In the genomic region with DNA sequence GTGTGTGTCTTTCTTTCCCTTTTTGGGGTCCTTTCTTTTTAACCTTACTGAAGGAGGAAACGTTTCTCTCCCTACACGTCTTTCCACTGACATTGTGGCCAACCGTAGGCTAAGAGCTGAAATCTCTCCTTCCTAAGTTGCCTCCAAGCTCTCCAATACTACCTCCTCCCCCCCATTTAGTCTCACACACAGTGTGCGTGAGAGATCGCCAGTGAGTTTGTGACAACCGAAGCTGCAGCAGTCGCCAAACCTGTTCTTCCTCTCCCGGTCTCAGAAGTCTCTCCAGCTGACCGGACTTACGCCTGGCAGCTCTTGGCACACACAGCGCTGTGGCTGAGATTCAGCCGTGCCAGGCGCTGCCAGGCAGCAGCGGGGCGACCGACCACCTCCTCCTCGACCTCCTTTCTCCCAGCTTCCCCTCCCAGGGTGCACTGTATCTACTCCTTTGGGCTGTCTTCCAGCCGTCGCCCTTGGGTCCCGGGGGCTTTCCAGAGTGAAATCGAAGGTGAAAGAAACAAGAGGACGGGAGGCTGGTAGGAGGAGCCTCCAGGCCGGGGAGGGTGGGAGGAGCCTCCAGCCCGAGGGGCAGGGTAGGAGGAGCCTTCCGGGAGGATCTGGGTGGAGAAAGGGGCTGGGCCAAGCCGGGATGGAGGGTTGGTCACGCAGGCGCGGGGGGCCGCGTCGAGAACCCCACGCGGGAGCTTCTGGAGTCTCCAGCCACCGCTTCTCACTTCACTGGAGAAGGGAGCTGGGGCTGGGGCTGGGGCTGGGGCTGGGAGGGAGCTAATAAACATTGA, we compare ENCODE assay signal across 8 cellular contexts. TPM values are rescaled to one million over a fixed set of nuclear protein-coding genes. Genes with fewer than 3 reads are reported as not detected.
DNase-seq lines count a peak whose midpoint lies in the region; ATAC-seq, FAIRE-seq and TF ChIP-seq lines count a peak whose summit lies in the region.

Gene TMTC2, plus strand, starts transcription at position 684 of the 797 bp plus-strand sequence.

- intact Hi-C loops in activated CD4-positive, alpha-beta T cell treated with anti-CD3 and anti-CD28 coated beads, Interleukin-2, amount 10 ng/mL, durations not matched to agents 24 days and 14 days (cut with micrococcal nuclease) = loop anchor here (1.0 to 10.0 kb wide), 6 partner anchors 37 to 1141 kb away; partner anchors contain the start of genes CCDC59 and METTL25

- peaks cover 22% of the 10 kb centered on the region for H3K27me3 Mint-ChIP-seq in activated CD4-positive, alpha-beta T cell treated with anti-CD3 and anti-CD28 coated beads, Interleukin-2, amount 10 ng/mL, durations not matched to agents 24 days and 14 days

- DNase-seq in Ammon's horn (ENCODE audit: low spot score) (peak; percentile 98), GM19239 (ENCODE audit: insufficient read length, low spot score) (peak; percentile 60), NCI-H510A (lab: John Stamatoyannopoulos, UW) (peak; percentile 95), coronary artery (ENCODE audit: low spot score) (peak; percentile 94), left kidney (ENCODE audit: low read depth, low spot score) (peak; percentile 97)
- DNase-seq in activated CD4-positive, alpha-beta T cell treated with anti-CD3 and anti-CD28 coated beads, Interleukin-2, amount 10 ng/mL, durations not matched to agents 24 days and 14 days = peak; percentile 98
- DNase-seq in stimulated activated CD4-positive, alpha-beta T cell treated with anti-CD3 and anti-CD28 coated beads, Interleukin-1b, Interleukin-23, amount 100 ng/mL, for 4 hours (ENCODE audit: low read depth in 2 of 2) = peak; percentile 88 to 91

- H3K4me1 Mint-ChIP-seq in activated CD4-positive, alpha-beta T cell treated with anti-CD3 and anti-CD28 coated beads, Interleukin-2, amount 10 ng/mL, durations not matched to agents 24 days and 14 days = peaks cover 22% of the 10 kb centered on the region

- no peak for FAIRE-seq in GM19239 (lab: Jason Lieb, UNC)

- H3K36me3 Mint-ChIP-seq in activated CD4-positive, alpha-beta T cell treated with anti-CD3 and anti-CD28 coated beads, Interleukin-2, amount 10 ng/mL, durations not matched to agents 24 days and 14 days (ENCODE audit: low read depth) = no peaks in the 10 kb centered on the region

- H3K27ac Mint-ChIP-seq in activated CD4-positive, alpha-beta T cell treated with anti-CD3 and anti-CD28 coated beads, Interleukin-2, amount 10 ng/mL, durations not matched to agents 24 days and 14 days = peak within 1 kb of the TSS; percentile 89

- peak within 1 kb of the TSS; percentile 69 to 93 for H3K27ac ChIP-seq in coronary artery

- H3K4me3 Mint-ChIP-seq in activated CD4-positive, alpha-beta T cell treated with anti-CD3 and anti-CD28 coated beads, Interleukin-2, amount 10 ng/mL, durations not matched to agents 24 days and 14 days = peak within 1 kb of the TSS; percentile 97

- ATAC-seq in HG03439 (IDR thresholded peaks at IDR 0.05; ENCODE audit: unreplicated experiment) = peak; percentile 93

- peak within 1 kb of the TSS; percentile 96 for H3K4me3 ChIP-seq in coronary artery

- H3K9me3 Mint-ChIP-seq in activated CD4-positive, alpha-beta T cell treated with anti-CD3 and anti-CD28 coated beads, Interleukin-2, amount 10 ng/mL, durations not matched to agents 24 days and 14 days = no peaks in the 10 kb centered on the region

- TF ChIP-seq CTCF in coronary artery (IDR thresholded peaks at IDR 0.05) = no peak

RNA-seq across cellular contexts. Expression of gene TMTC2, which starts in this region (rescaled TPM):
- total RNA-seq in activated CD4-positive, alpha-beta T cell treated with anti-CD3 and anti-CD28 coated beads, Interleukin-2, amount 10 ng/mL, durations not matched to agents 24 days and 14 days = 1.9 and 2.5 TPM in 2 replicates

Comparison
In these comparisons a context has a peak if more than half of its experiments do, and no peak if none do; other contexts are left out.
1. Peak in every context shown above with its lines: DNase-seq, ATAC-seq, H3K4me3 ChIP-seq and H3K27ac ChIP-seq.